In genomic region chr6:152457949-152458624, GRCh38 we compare ENCODE assay signal across 21 cellular contexts.
"Had no signal": no experiment of that assay in that cellular context is flagged by ENCODE, and none has a peak within 500 bp of the region (broad histone marks: within the 10 kb centered on the region; RNA-seq: fewer than 3 reads in every experiment).

No MANE protein-coding gene starts in this region.

- H3K27ac ChIP-seq: colonic mucosa, thoracic aorta, upper lobe of left lung had no signal

- H3K4me3 Mint-ChIP-seq: activated CD4-positive, alpha-beta T cell treated with anti-CD3 and anti-CD28 coated beads, Interleukin-2, amount 10 ng/mL, durations not matched to agents 24 days and 14 days; activated CD8-positive, alpha-beta T cell treated with anti-CD3 and anti-CD28 coated beads, Interleukin-2, amount 10 ng/mL, durations not matched to agents 7 days and 5 days; activated naive CD4-positive, alpha-beta T cell treated with anti-CD3 and anti-CD28 coated beads for 36 hours; activated T-cell treated with anti-CD3 and anti-CD28 coated beads, Interleukin-2, amount 50 U/mL, for 24 hours; brain; mesothelial cell of epicardium; nephron progenitor cell; stimulated activated effector memory CD8-positive, alpha-beta T cell treated with anti-CD3 and anti-CD28 coated beads, Interleukin-12 subunit alpha, Interleukin-12 subunit beta, amount 100 ng/mL, for 72 hours had no signal

- H3K27me3 ChIP-seq: colonic mucosa, upper lobe of left lung had no signal

- H3K9me3 ChIP-seq: colonic mucosa, thoracic aorta, upper lobe of left lung had no signal

- ATAC-seq: activated CD8-positive, alpha-beta T cell treated with anti-CD3 and anti-CD28 coated beads, Interleukin-2, amount 10 ng/mL, durations not matched to agents 7 days and 5 days; left lobe of liver; stimulated activated effector memory CD8-positive, alpha-beta T cell treated with anti-CD3 and anti-CD28 coated beads, Interleukin-12 subunit alpha, Interleukin-12 subunit beta, amount 100 ng/mL, for 72 hours had no signal

- H3K4me1 Mint-ChIP-seq: activated CD4-positive, alpha-beta T cell treated with anti-CD3 and anti-CD28 coated beads, Interleukin-2, amount 10 ng/mL, durations not matched to agents 24 days and 14 days; mesothelial cell of epicardium; stimulated activated effector memory CD8-positive, alpha-beta T cell treated with anti-CD3 and anti-CD28 coated beads, Interleukin-12 subunit alpha, Interleukin-12 subunit beta, amount 100 ng/mL, for 72 hours had no signal

- H3K9me3 Mint-ChIP-seq: activated CD4-positive, alpha-beta T cell treated with anti-CD3 and anti-CD28 coated beads, Interleukin-2, amount 10 ng/mL, durations not matched to agents 24 days and 14 days; activated naive CD4-positive, alpha-beta T cell treated with anti-CD3 and anti-CD28 coated beads for 36 hours; activated T-cell treated with anti-CD3 and anti-CD28 coated beads, Interleukin-2, amount 50 U/mL, for 24 hours; activated T-helper 2 cell treated with anti-CD3 and anti-CD28 coated beads, Interferon-gamma antibody, Interleukin-2, Interleukin-4, amounts not matched to agents 10 μg/mL and 5 μg/mL and 100 μg/mL, durations not matched to agents 14 hours and 24 hours and 36 hours; mesothelial cell of epicardium; nephron progenitor cell; stimulated activated effector memory CD8-positive, alpha-beta T cell treated with anti-CD3 and anti-CD28 coated beads, Interleukin-12 subunit alpha, Interleukin-12 subunit beta, amount 100 ng/mL, for 72 hours had no signal

- H3K4me3 ChIP-seq: colonic mucosa, thoracic aorta, upper lobe of left lung had no signal

- H3K27ac Mint-ChIP-seq: activated CD4-positive, alpha-beta T cell treated with anti-CD3 and anti-CD28 coated beads, Interleukin-2, amount 10 ng/mL, durations not matched to agents 24 days and 14 days; activated CD8-positive, alpha-beta T cell treated with anti-CD3 and anti-CD28 coated beads, Interleukin-2, amount 10 ng/mL, durations not matched to agents 7 days and 5 days; activated naive CD4-positive, alpha-beta T cell treated with anti-CD3 and anti-CD28 coated beads for 36 hours; activated T-cell treated with anti-CD3 and anti-CD28 coated beads, Interleukin-2, amount 50 U/mL, for 24 hours; activated T-helper 2 cell treated with anti-CD3 and anti-CD28 coated beads, Interferon-gamma antibody, Interleukin-2, Interleukin-4, amounts not matched to agents 10 μg/mL and 5 μg/mL and 100 μg/mL, durations not matched to agents 14 hours and 24 hours and 36 hours; mesothelial cell of epicardium; nephron progenitor cell; stimulated activated effector memory CD8-positive, alpha-beta T cell treated with anti-CD3 and anti-CD28 coated beads, Interleukin-12 subunit alpha, Interleukin-12 subunit beta, amount 100 ng/mL, for 72 hours had no signal

- H3K36me3 Mint-ChIP-seq: brain, mesothelial cell of epicardium had no signal

- H3K27me3 Mint-ChIP-seq: progenitor cell of endocrine pancreas had no signal

- H3K4me1 ChIP-seq: colonic mucosa, upper lobe of left lung had no signal

- DNase-seq: activated CD4-positive, alpha-beta T cell treated with anti-CD3 and anti-CD28 coated beads, Interleukin-2, amount 10 ng/mL, durations not matched to agents 24 days and 14 days; activated CD4-positive, CD25-positive, alpha-beta regulatory T cell; activated CD8-positive, alpha-beta T cell treated with anti-CD3 and anti-CD28 coated beads, Interleukin-2, amount 10 ng/mL, durations not matched to agents 7 days and 5 days; activated naive CD4-positive, alpha-beta T cell treated with anti-CD3 and anti-CD28 coated beads for 36 hours; activated T-cell treated with anti-CD3 and anti-CD28 coated beads, Interleukin-2, amount 50 U/mL, for 24 hours; caudate nucleus; colonic mucosa; nephron progenitor cell; occipital lobe; stimulated activated CD4-positive, alpha-beta T cell treated with anti-CD3 and anti-CD28 coated beads, Interleukin-4, amount 100 ng/mL, for 24 hours; T1000; upper lobe of left lung had no signal

- H3K36me3 ChIP-seq: colonic mucosa, thoracic aorta had no signal

- FAIRE-seq: frontal cortex, keratinocyte had no signal
